Comparison of ENCODE assay signal across 8 cellular contexts in the genomic region with DNA sequence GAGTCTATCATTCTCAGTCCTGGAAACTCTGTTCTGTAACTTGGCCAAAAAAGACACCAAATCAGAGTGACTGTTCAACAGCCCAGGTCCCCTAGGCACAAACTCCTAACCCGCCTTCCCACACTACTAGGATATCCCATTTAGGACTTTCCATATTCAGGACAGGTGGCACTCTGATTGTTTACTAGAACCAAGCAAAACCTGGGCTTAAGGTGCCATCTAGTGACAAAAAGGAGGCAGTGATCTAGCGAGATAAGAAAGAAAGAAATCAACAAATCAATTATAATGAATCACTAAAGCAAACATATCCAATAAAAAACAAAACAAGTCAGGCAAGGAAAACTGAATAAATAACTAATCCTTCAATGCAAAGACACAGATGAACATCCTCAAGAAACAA.
DNase-seq lines count a peak whose midpoint lies in the region; ATAC-seq and TF ChIP-seq lines count a peak whose summit lies in the region.

No MANE protein-coding gene starts in this region.

- no peaks in the 10 kb centered on the region for H3K36me3 ChIP-seq in PC-9 (ENCODE audit: low read depth)

- in situ Hi-C loops in ACHN (cut with HindIII; ENCODE audit: low pct_ligation_motif_present, low pct_unique_long_range_greater_than_20kb, low sequenced_read_pairs): no loop called here

- no TSS peak for BruUV-seq in PC-9 (replicated peaks; lab: Mats Ljungman, UMichigan)

- H3K4me1 ChIP-seq in PC-9 (replicated peaks; ENCODE audit: insufficient read depth): no peaks in the 10 kb centered on the region

- TF ChIP-seq CTCF in GM20000 (IDR thresholded peaks at IDR 0.05; ENCODE audit: extremely low read depth, missing control alignments) (peak; percentile 39), PC-9 (conservative IDR thresholded peaks at IDR 0.05) (peak; percentile 89), fibroblast of the aortic adventitia (IDR thresholded peaks at IDR 0.05; ENCODE audit: insufficient read depth, low read length) (peak; percentile 56)

- DNase-seq in ACHN (peak; percentile 56), GM20000 (ENCODE audit: low spot score) (no peak), PC-9 (peak; percentile 8 to 60), fibroblast of the aortic adventitia (ENCODE audit: low read depth) (peak; percentile 61), GDM1 (lab: John Stamatoyannopoulos, UW) (no peak)
- DNase-seq in activated effector memory CD4-positive, alpha-beta T cell treated with anti-CD3 and anti-CD28 coated beads, Interleukin-2, amount 50 U/mL, for 16 hours: no peak
- no peak for DNase-seq in stimulated activated CD4-positive, alpha-beta T cell treated with anti-CD3 and anti-CD28 coated beads, Interleukin-2, amount 100 ng/mL, for 48 hours

- H3K4me3 ChIP-seq in PC-9 (no peak overlapping the region), fibroblast of the aortic adventitia (ENCODE audit: low read depth, low read length) (no peak overlapping the region)

- no peak overlapping the region for H3K27ac ChIP-seq in PC-9

- no peaks in the 10 kb centered on the region; the same call in 1 of the 2 replicates for H3K9me3 ChIP-seq in PC-9 (ENCODE audit: insufficient read depth, low read depth)

- H3K79me2 ChIP-seq in PC-9 (ENCODE audit: low read depth): no peaks in the 10 kb centered on the region

- no peak overlapping the region for H2AFZ ChIP-seq in PC-9

- intact Hi-C loops in PC-9 (cut with micrococcal nuclease; ENCODE audit: unreplicated experiment): loop anchor here (2.0 kb wide), 2 partner anchors 709 to 757 kb away; no protein-coding TSS in a partner anchor

- H3K27me3 ChIP-seq in PC-9 (ENCODE audit: insufficient read depth, low read depth): no peaks in the 10 kb centered on the region

- POLR2A ChIA-PET in PC-9 (lab: Charles Lee; ENCODE audit: unreplicated experiment): no interaction called here

- CTCF ChIA-PET in PC-9 (lab: Charles Lee): interaction anchor here (0.7 kb wide), 1 partner anchor 693 kb away, joined by 3 read pairs; no protein-coding TSS in a partner anchor

- H3F3A ChIP-seq in PC-9 (ENCODE audit: insufficient read depth, low read depth): no peaks in the 10 kb centered on the region

- ATAC-seq in HG02852 (IDR thresholded peaks at IDR 0.05; ENCODE audit: unreplicated experiment): no peak

- no peak overlapping the region for H3K4me2 ChIP-seq in PC-9

- no peaks in the 10 kb centered on the region for H4K20me1 ChIP-seq in PC-9 (ENCODE audit: insufficient read depth)

- no peaks in the 10 kb centered on the region for H3K9me2 ChIP-seq in PC-9 (ENCODE audit: insufficient read depth)

Comparison
In these comparisons a context has a peak if more than half of its experiments do, and no peak if none do; other contexts are left out.
1. DNase-seq: peak in ACHN (single experiment), PC-9 (2 of 2) and fibroblast of the aortic adventitia (single experiment); none in GM20000 (single experiment), GDM1 (single experiment), activated effector memory CD4-positive, alpha-beta T cell treated with anti-CD3 and anti-CD28 coated beads, Interleukin-2, amount 50 U/mL, for 16 hours (single experiment) and stimulated activated CD4-positive, alpha-beta T cell treated with anti-CD3 and anti-CD28 coated beads, Interleukin-2, amount 100 ng/mL, for 48 hours (0 of 2).
2. CTCF ChIP-seq: peak in every context shown above with its lines; median percentile 89 in PC-9; 56 in fibroblast of the aortic adventitia; 39 in GM20000.